In genomic region chr10:103820101-103821062, GRCh38 we compare ENCODE assay signal across 11 cellular contexts. TPM values are rescaled to one million over a fixed set of nuclear protein-coding genes. Genes with fewer than 3 reads are reported as not detected.
DNase-seq lines count a peak whose midpoint lies in the region; ATAC-seq and TF ChIP-seq lines count a peak whose summit lies in the region.
"Had no signal": no experiment of that assay in that cellular context is flagged by ENCODE, and none has a peak within 500 bp of the region (broad histone marks: within the 10 kb centered on the region; RNA-seq: fewer than 3 reads in every experiment).

No MANE protein-coding gene starts in this region.

- ATAC-seq in WTC11 (peak; percentile 23; the same call in 1 of the 2 replicates), gastrocnemius medialis (peak; percentile 28 to 49), GM21447 (IDR thresholded peaks at IDR 0.05; ENCODE audit: unreplicated experiment) (no peak)

- DNase-seq in EL (peak; percentile 26), WTC11 (ENCODE audit: low spot score) (no peak), right atrium auricular region (ENCODE audit: low spot score) (peak; percentile 82), gastrocnemius medialis (peak; percentile 18 to 52), NK-92 (lab: John Stamatoyannopoulos, UW; ENCODE audit: unreplicated experiment) (no peak), NCI-H510A treated with DMSO at 0.1 percent for 48 hours (lab: John Stamatoyannopoulos, UW) (no peak), superior temporal gyrus (ENCODE audit: extremely low spot score) (no peak)
- DNase-seq: activated T-cell treated with anti-CD3 and anti-CD28 coated beads, Interleukin-2, amount 50 U/mL, for 48 hours; endodermal cell; T-cell had no signal

- H3K36me3 Mint-ChIP-seq in WTC11, result no peaks in the 10 kb centered on the region
- H3K36me3 Mint-ChIP-seq: T-cell had no signal

- TF ChIP-seq CTCF in WTC11 (IDR thresholded peaks at IDR 0.05), result no peak
- TF ChIP-seq CTCF in right atrium auricular region (IDR thresholded peaks at IDR 0.05), result no peak
- no peak for TF ChIP-seq CTCF in gastrocnemius medialis (IDR thresholded peaks at IDR 0.05 in 4 of 5, conservative IDR thresholded peaks at IDR 0.05 in 1 of 5)

- no peak overlapping the region for H3K27ac Mint-ChIP-seq in WTC11
- H3K27ac Mint-ChIP-seq: endodermal cell, T-cell had no signal

- no peak overlapping the region for H3K4me3 Mint-ChIP-seq in WTC11
- H3K4me3 Mint-ChIP-seq: endodermal cell, T-cell had no signal

- CTCF ChIA-PET in WTC11 (lab: Charles Lee), result interaction anchor here (0.7 to 0.8 kb wide), 2 partner anchors 28 to 120 kb away, joined by 4 read pairs; no protein-coding TSS in a partner anchor

- peaks cover 0 to 38% of the 10 kb centered on the region in 2 donors for H3K4me1 ChIP-seq in right atrium auricular region
- H3K4me1 ChIP-seq in gastrocnemius medialis, result peaks cover 31 to 48% of the 10 kb centered on the region in 2 donors

- H3K27ac ChIP-seq in right atrium auricular region (no peak overlapping the region), gastrocnemius medialis (peak overlapping the region; percentile 37 to 58 (median 48))

- no peaks in the 10 kb centered on the region; the same call in 1 of the 2 replicates for H3K27me3 Mint-ChIP-seq in WTC11 (ENCODE audit: low read depth)

- intact Hi-C loops in gastrocnemius medialis (cut with DNase I; ENCODE audit: low total_unique reads), result no loop called here

- no peaks in the 10 kb centered on the region for H3K9me3 Mint-ChIP-seq in WTC11
- H3K9me3 Mint-ChIP-seq: endodermal cell, T-cell had no signal

- TF ChIP-seq POLR2A in gastrocnemius medialis (IDR thresholded peaks at IDR 0.05), result no peak

- in situ Hi-C loops in gastrocnemius medialis (cut with MboI; ENCODE audit: low sequenced_read_pairs in 4 of 4), result no loop called here

- H3K27me3 ChIP-seq in right atrium auricular region (no peaks in the 10 kb centered on the region), gastrocnemius medialis (no peaks in the 10 kb centered on the region)

- peak overlapping the region in 1 of 2 donors; percentile 5 for H3K4me3 ChIP-seq in right atrium auricular region
- peak overlapping the region in 1 of 4 donors; percentile 42 for H3K4me3 ChIP-seq in gastrocnemius medialis

- no peaks in the 10 kb centered on the region for H3K36me3 ChIP-seq in right atrium auricular region
- H3K36me3 ChIP-seq in gastrocnemius medialis, result no peaks in the 10 kb centered on the region

- POLR2A ChIA-PET in WTC11 (lab: Charles Lee), result interaction anchor here (0.8 kb wide), 1 partner anchor 48 kb away, joined by 3 read pairs; no protein-coding TSS in a partner anchor

- peaks cover 33% of the 10 kb centered on the region for H3K4me1 Mint-ChIP-seq in WTC11

- no peaks in the 10 kb centered on the region for H3K9me3 ChIP-seq in right atrium auricular region
- no peaks in the 10 kb centered on the region for H3K9me3 ChIP-seq in gastrocnemius medialis

TF ChIP-seq in WTC11, 78 proteins besides CTCF, POLR2A, EP300 and RAD21:
- no peak for TF ChIP-seq SP1 (CRISPR knock-in tag; conservative IDR thresholded peaks at IDR 0.05)
- TF ChIP-seq JUN (CRISPR knock-in tag; IDR thresholded peaks at IDR 0.05), result no peak

RNA-seq across cellular contexts. Expression of gene SH3PXD2A, which starts 35.0 kb away (rescaled TPM):
- total RNA-seq in WTC11 (2021) (15.7 to 17.9 TPM (median 17.4 TPM) in 3 replicates), right atrium auricular region (10 to 100 TPM; 14.6 to 18.2 TPM), gastrocnemius medialis (10 to 100 TPM in 2 of 4 donors, 1 to 10 TPM in 2; 6.2 to 16.8 (median 11.4) TPM)

Comparison
In these comparisons a context has a peak if more than half of its experiments do, and no peak if none do; other contexts are left out.
1. DNase-seq: peak in EL (single experiment), right atrium auricular region (single experiment) and gastrocnemius medialis (2 of 2); none in WTC11 (single experiment), NK-92 (single experiment), NCI-H510A treated with DMSO at 0.1 percent for 48 hours (single experiment) and superior temporal gyrus (single experiment).
2. H3K27ac ChIP-seq: peak in gastrocnemius medialis (4 of 4); none in right atrium auricular region (0 of 2).